Comparison of ENCODE assay signal across 8 cellular contexts in genomic region chr11:78961186-78961782, GRCh38.
A peak's percentile ranks its signal among the peaks of the same experiment; 100 is the strongest.
DNase-seq lines count a peak whose midpoint lies in the region; TF ChIP-seq lines count a peak whose summit lies in the region.

No MANE protein-coding gene starts in this region.

- DNase-seq in AG20443 (ENCODE audit: low spot score) (peak; percentile 48), HT-29 (ENCODE audit: low spot score) (peak; percentile 58), adrenal gland (peak in 2 of 7 donors; percentile 22 to 67), tibial nerve (ENCODE audit: low spot score in 2 of 2) (no peak), NCI-H128 (lab: John Stamatoyannopoulos, UW; ENCODE audit: unreplicated experiment) (no peak), foreskin melanocyte (no peak), MV-4-11 (lab: John Stamatoyannopoulos, UW) (no peak)

- H3K4me1 ChIP-seq in adrenal gland (replicated peaks in 1 of 2) (no peaks in the 10 kb centered on the region), iPS-20b (ENCODE audit: insufficient read depth, low read length) (peaks cover 6% of the 10 kb centered on the region; the same call in 1 of the 2 replicates), tibial nerve (peaks cover 0 to 9% (median 0%) of the 10 kb centered on the region in 4 donors)

- H3K27ac ChIP-seq in adrenal gland (no peak overlapping the region), iPS-20b (ENCODE audit: low read length) (no peak overlapping the region), tibial nerve (no peak overlapping the region)

- TF ChIP-seq EP300 in tibial nerve (IDR thresholded peaks at IDR 0.05), result no peak

- no peaks in the 10 kb centered on the region for H3K9me3 ChIP-seq in adrenal gland (replicated peaks in 1 of 3)
- H3K9me3 ChIP-seq in iPS-20b (ENCODE audit: insufficient read depth, low read depth, low read length), result no peaks in the 10 kb centered on the region
- no peaks in the 10 kb centered on the region for H3K9me3 ChIP-seq in tibial nerve

- no peak overlapping the region for H3K4me3 ChIP-seq in adrenal gland
- H3K4me3 ChIP-seq in iPS-20b (ENCODE audit: low read length), result peak overlapping the region; percentile 73
- H3K4me3 ChIP-seq in tibial nerve, result no peak overlapping the region

- no peak for TF ChIP-seq POLR2A in adrenal gland (IDR thresholded peaks at IDR 0.05)
- TF ChIP-seq POLR2A in tibial nerve (IDR thresholded peaks at IDR 0.05), result no peak

- TF ChIP-seq CTCF in adrenal gland (IDR thresholded peaks at IDR 0.05), result peak in 5 of 6 experiments; percentile 10 to 58 (median 46)
- TF ChIP-seq CTCF in tibial nerve (IDR thresholded peaks at IDR 0.05), result no peak

- H3K27me3 ChIP-seq in adrenal gland (no peaks in the 10 kb centered on the region), iPS-20b (ENCODE audit: insufficient read depth, low read length) (peaks cover 14% of the 10 kb centered on the region), tibial nerve (peaks cover 0 to 19% of the 10 kb centered on the region in 2 donors)

- intact Hi-C loops in adrenal gland (cut with DNase I), result no loop called here

- H3K36me3 ChIP-seq in adrenal gland (replicated peaks in 1 of 2) (no peaks in the 10 kb centered on the region), iPS-20b (ENCODE audit: insufficient read depth, low read depth, low read length) (no peaks in the 10 kb centered on the region), tibial nerve (no peaks in the 10 kb centered on the region)

- 62 to 82% (median 66%) methylated on average over 3 of the region's 3 CpGs for WGBS in adrenal gland, 4 donors
- WGBS in tibial nerve, 2 donors, result 41 to 42% methylated on average over 3 of the region's 3 CpGs

- no peak overlapping the region for H3K9ac ChIP-seq in iPS-20b (ENCODE audit: low read depth, low read length)

Comparison
In these comparisons a context has a peak if more than half of its experiments do, and no peak if none do; other contexts are left out.
1. DNase-seq: peak in AG20443 (single experiment) and HT-29 (single experiment); none in tibial nerve (0 of 2), NCI-H128 (single experiment), foreskin melanocyte (single experiment) and MV-4-11 (single experiment).
2. CTCF ChIP-seq: peak in adrenal gland (5 of 6); none in tibial nerve (0 of 5).